In the genomic region with DNA sequence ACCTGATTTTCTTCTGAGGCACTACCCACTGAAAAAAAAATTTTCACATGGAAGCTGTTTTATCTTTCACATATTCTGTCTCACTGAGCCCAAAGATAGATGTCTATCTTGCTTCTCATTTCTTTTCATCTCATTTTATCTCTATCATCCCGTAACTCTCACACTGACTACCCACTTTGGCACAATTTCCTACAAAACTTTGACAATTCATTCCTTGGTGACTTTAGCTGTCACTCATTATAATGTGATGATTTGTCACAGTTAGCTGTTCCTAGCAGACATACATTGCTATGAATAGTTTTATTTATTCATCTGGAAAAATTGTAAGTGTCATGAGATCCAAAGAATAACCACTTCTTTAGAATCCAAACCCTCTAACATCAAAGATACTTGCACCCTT, we compare ENCODE assay signal across 8 cellular contexts.
"Had no signal": no experiment of that assay in that cellular context is flagged by ENCODE, and none has a peak within 500 bp of the region (broad histone marks: within the 10 kb centered on the region; RNA-seq: fewer than 3 reads in every experiment).

No MANE protein-coding gene starts in this region.

- H3K4me3 Mint-ChIP-seq: GM23338, H9, HFFc6 had no signal

- H3K4me2 ChIP-seq: GM23338 had no signal

- H3K9ac ChIP-seq: GM23248 had no signal

- H3K27ac Mint-ChIP-seq: GM23338, H9, HFFc6 had no signal

- DNase-seq: GM23248, GOT3, H7, H9, HCEC 1CT, HFFc6 had no signal

- H2AFZ ChIP-seq: GM23248, GM23338 had no signal

- H3K4me3 ChIP-seq: GM23248, GM23338, HAP-1 had no signal

- H3K27ac ChIP-seq: GM23248 had no signal

- H3K4me1 Mint-ChIP-seq: GM23338, H9 had no signal

- H3K36me3 ChIP-seq: HAP-1 had no signal
